Comparison of ENCODE assay signal across 7 cellular contexts in genomic region chr6:134097114-134097707, GRCh38. TPM values are rescaled to one million over a fixed set of nuclear protein-coding genes. Genes with fewer than 3 reads are reported as not detected.
A peak's percentile ranks its signal among the peaks of the same experiment; 100 is the strongest.
DNase-seq lines count a peak whose midpoint lies in the region; ATAC-seq, FAIRE-seq and TF ChIP-seq lines count a peak whose summit lies in the region.

No MANE protein-coding gene starts in this region.

- no peak overlapping the region for H3K4me3 ChIP-seq in GM12865 (ENCODE audit: low read depth, low read length)
- no peak overlapping the region for H3K4me3 ChIP-seq in pancreas

- no peaks in the 10 kb centered on the region for H3K27me3 ChIP-seq in pancreas

- TF ChIP-seq CTCF in GM12865 (IDR thresholded peaks at IDR 0.05; ENCODE audit: insufficient read depth, low read depth, low read length, missing control alignments) (peak; percentile 41), pancreas (IDR thresholded peaks at IDR 0.05) (peak; percentile 20 to 51 (median 42))

- no peak overlapping the region for H3K27ac ChIP-seq in pancreas

- DNase-seq in GM12865 (ENCODE audit: low read depth) (peak; percentile 75), KBM-7 (peak; percentile 71), RPMI7951 (ENCODE audit: low read depth) (peak; percentile 63), frontal cortex (ENCODE audit: low spot score in 2 of 2) (peak in 1 of 2 donors; percentile 58), pancreas (peak in 3 of 6 donors; percentile 28 to 71 (median 48))
- DNase-seq in activated T-helper 9 cell treated with anti-CD3 and anti-CD28 coated beads, Interleukin-2, amount 50 U/mL, for 16 hours (ENCODE audit: low read depth): peak; percentile 17

- intact Hi-C loops in pancreas (cut with DNase I): loop anchor here (5.0 to 10.0 kb wide), 4 partner anchors 162 to 532 kb away; no protein-coding TSS in a partner anchor

- peak; percentile 56 to 83 (median 80) for ATAC-seq in pancreas
- no peak for ATAC-seq in HG02610 (IDR thresholded peaks at IDR 0.05; ENCODE audit: unreplicated experiment)

- FAIRE-seq in frontal cortex (lab: Jason Lieb, UNC) (peak; percentile 97), pancreas (lab: Jason Lieb, UNC) (peak; percentile 95)

- in situ Hi-C loops in KBM-7 (cut with MboI; ENCODE audit: low pct_unique_long_range_greater_than_20kb, low sequenced_read_pairs): no loop called here

- no peaks in the 10 kb centered on the region for H3K4me1 ChIP-seq in pancreas

- WGBS in pancreas, 2 donors: 46 to 52% methylated on average over 4 of the region's 4 CpGs

- no peaks in the 10 kb centered on the region for H3K36me3 ChIP-seq in pancreas

- H3K9me3 ChIP-seq in pancreas: no peaks in the 10 kb centered on the region

RNA-seq across cellular contexts. Expression of gene SLC2A12, which starts 44.8 kb away (rescaled TPM):
- total RNA-seq in RPMI7951 (2014; rRNA removed; shearing (Covaris generic)): 0.88 and 1.6 TPM in 2 replicates
- total RNA-seq in frontal cortex (4.1 TPM), pancreas (1 to 10 TPM in 1 of 6 donors, under 1 TPM in 5; 0.19 to 1.7 (median 0.69) TPM)
- polyA plus RNA-seq in pancreas: 1 to 10 TPM in 1 of 2 donors, under 1 TPM in 1; 0.27 to 1.3 TPM
